In the genomic region with DNA sequence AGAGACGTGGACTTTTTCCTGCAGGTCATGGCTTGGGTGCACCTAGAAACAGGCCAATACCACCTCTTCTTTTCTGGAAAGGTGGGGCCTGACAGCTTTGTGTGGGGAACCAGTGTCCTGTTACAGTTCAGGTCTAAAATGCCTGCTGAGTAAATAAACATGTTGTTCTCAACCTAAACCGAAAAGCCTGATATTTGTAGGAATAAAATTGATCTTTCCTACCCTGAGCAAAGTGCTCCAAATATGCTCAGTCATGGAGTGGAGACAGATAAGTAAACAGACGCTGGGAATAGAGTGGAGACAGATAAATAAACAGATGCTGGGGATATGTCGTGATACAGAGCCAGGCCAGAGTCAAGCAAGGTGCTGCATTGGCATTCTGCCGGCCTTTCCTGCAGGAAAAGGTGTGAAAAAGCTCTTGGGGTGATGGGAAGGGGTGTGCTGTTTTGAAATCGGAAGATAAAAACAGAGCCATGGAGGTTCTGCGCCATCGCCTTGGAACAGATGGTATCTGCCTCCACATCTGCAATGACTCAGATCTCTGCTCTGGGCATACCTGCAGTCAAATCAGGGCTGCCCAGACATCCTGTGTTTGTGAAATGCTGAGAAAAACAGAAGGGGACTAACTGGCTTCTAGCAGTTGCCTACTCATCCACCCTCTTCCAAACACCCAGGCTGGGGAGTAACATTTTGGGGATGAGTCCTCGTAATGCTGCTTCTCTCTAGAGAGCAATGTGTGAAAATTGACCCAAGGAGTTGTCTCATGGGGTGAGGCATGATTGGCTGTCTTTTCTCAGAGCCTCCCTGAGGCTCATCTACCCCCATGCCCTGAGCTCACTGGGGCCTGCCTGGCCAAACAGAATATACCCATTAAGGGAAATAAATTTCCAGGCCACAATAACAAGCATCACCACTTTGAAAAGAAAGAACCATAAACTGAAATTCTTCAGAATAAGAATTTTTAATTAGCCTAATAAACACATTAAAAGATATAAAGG, we compare ENCODE assay signal across 9 cellular contexts. TPM values are rescaled to one million over a fixed set of nuclear protein-coding genes. Genes with fewer than 3 reads are reported as not detected.
DNase-seq lines count a peak whose midpoint lies in the region; ATAC-seq, FAIRE-seq and TF ChIP-seq lines count a peak whose summit lies in the region.
"Had no signal": no experiment of that assay in that cellular context is flagged by ENCODE, and none has a peak within 500 bp of the region (broad histone marks: within the 10 kb centered on the region; RNA-seq: fewer than 3 reads in every experiment).

No MANE protein-coding gene starts in this region.

- TF ChIP-seq RAD21 in HepG2 (CRISPR knock-in tag; IDR thresholded peaks at IDR 0.05): no peak

- H3K4me3 ChIP-seq in PC-3 (ENCODE audit: low read length) (peak overlapping the region; percentile 44; the same call in 1 of the 2 replicates), HepG2 (replicated peaks in 1 of 3; ENCODE audit: insufficient read depth in 1 of 3, low read depth in 2 of 3, low read length in 3 of 3) (peak overlapping the region in 2 of 3 experiments; percentile 45 to 47; a peak in 4 of 6 replicates)
- H3K4me3 ChIP-seq: skin epidermis had no signal

- BruUV-seq in PC-3 (replicated peaks; lab: Mats Ljungman, UMichigan) (no TSS peak), HepG2 (replicated peaks; lab: Mats Ljungman, UMichigan) (no TSS peak)

- TF ChIP-seq POLR2A in HepG2 (IDR thresholded peaks at IDR 0.05; ENCODE audit: insufficient read depth in 1 of 2, low read depth in 2 of 2, low read length in 2 of 2): no peak

- 11% methylated on average over 9 of the region's 9 CpGs for WGBS in HepG2 (ENCODE audit: low lambda C conversion rate)

- intact Hi-C loops in PC-3 (cut with micrococcal nuclease): no loop called here
- intact Hi-C loops in HepG2 (cut with micrococcal nuclease; ENCODE audit: unreplicated experiment): loop anchor here (5.0 kb wide), 1 partner anchor 401 kb away; the partner anchor contains the start of genes TTC19 and ZSWIM7

- no peaks in the 10 kb centered on the region for H3F3A ChIP-seq in PC-3 (ENCODE audit: low read length, unreplicated experiment)

- DNase-seq in H4 (ENCODE audit: low spot score): peak; percentile 59
- peak; percentile 75 for DNase-seq in PC-3
- DNase-seq in HepG2 (ENCODE audit: low spot score): peak; percentile 79
- no peak for DNase-seq in cerebellar nuclear complex (lab: John Stamatoyannopoulos, UW)
- no peak for DNase-seq in SKM-1 treated with dmso at 0.1 percent for 144 hours (lab: John Stamatoyannopoulos, UW; ENCODE audit: unreplicated experiment)

- in situ Hi-C loops in HepG2 (cut with HindIII; ENCODE audit: extremely low pct_ligation_motif_present, low pct_unique_long_range_greater_than_20kb): no loop called here

- no peak for TF ChIP-seq CTCF in PC-3 (conservative IDR thresholded peaks at IDR 0.05; ENCODE audit: low read depth, low read length)
- no peak for TF ChIP-seq CTCF in HepG2 (CRISPR knock-in tag; IDR thresholded peaks at IDR 0.05)

- peak overlapping the region; percentile 12; the same call in 1 of the 2 replicates for H3K27ac ChIP-seq in PC-3 (ENCODE audit: low read length)
- peak overlapping the region; percentile 76 for H3K27ac ChIP-seq in HepG2 (ENCODE audit: extremely low read length, insufficient read depth, low read length)

- no peaks in the 10 kb centered on the region for H4K20me1 ChIP-seq in PC-3 (ENCODE audit: low read length)
- no peaks in the 10 kb centered on the region for H4K20me1 ChIP-seq in HepG2 (ENCODE audit: insufficient read depth, low read length)

- H3K36me3 ChIP-seq in PC-3 (ENCODE audit: low read depth, low read length) (no peaks in the 10 kb centered on the region), HepG2 (replicated peaks in 1 of 2; ENCODE audit: control insufficient read depth in 1 of 2, insufficient read depth in 2 of 2, low read length in 2 of 2) (no peaks in the 10 kb centered on the region)

- no peaks in the 10 kb centered on the region for H3K79me2 ChIP-seq in PC-3 (ENCODE audit: low read length)
- H3K79me2 ChIP-seq in HepG2 (ENCODE audit: insufficient read depth, low read length): no peaks in the 10 kb centered on the region

- no peak for TF ChIP-seq EP300 in HepG2 (IDR thresholded peaks at IDR 0.05; ENCODE audit: low read depth in 2 of 2, low read length in 2 of 2)
- no peak for TF ChIP-seq EP300 in HepG2 (CRISPR knock-in tag; IDR thresholded peaks at IDR 0.05; ENCODE audit: borderline replicate concordance)

- H3K4me2 ChIP-seq in PC-3 (ENCODE audit: low read length) (peak overlapping the region; percentile 80), HepG2 (ENCODE audit: low read depth, low read length) (peak overlapping the region; percentile 73)

- H3K9me3 ChIP-seq in PC-3 (ENCODE audit: low read length) (no peaks in the 10 kb centered on the region), HepG2 (ENCODE audit: low read length) (no peaks in the 10 kb centered on the region)

- H3K9ac ChIP-seq in PC-3 (ENCODE audit: low read length) (no peak overlapping the region), HepG2 (ENCODE audit: insufficient read depth, low read depth, low read length) (peak overlapping the region; percentile 21; the same call in 1 of the 2 replicates)

- peak; percentile 55 for FAIRE-seq in HepG2 (lab: Jason Lieb, UNC)

- H2AFZ ChIP-seq in PC-3 (ENCODE audit: low read length): peak overlapping the region; percentile 84
- H2AFZ ChIP-seq in HepG2 (ENCODE audit: low read length): no peak overlapping the region

- H3K27me3 ChIP-seq in PC-3 (ENCODE audit: low read length): no peaks in the 10 kb centered on the region
- no peaks in the 10 kb centered on the region for H3K27me3 ChIP-seq in HepG2 (ENCODE audit: control insufficient read depth in 1 of 2, insufficient read depth in 2 of 2, low read length in 2 of 2)

- POLR2A ChIA-PET in PC-3 (lab: Charles Lee; ENCODE audit: unreplicated experiment): no interaction called here
- POLR2A ChIA-PET in HepG2 (lab: Yijun Ruan, JAX): interaction anchor here (1.5 to 1.8 kb wide), 2 partner anchors 10 to 40 kb away, joined by 4 to 7 read pairs; no protein-coding TSS in a partner anchor

- peak; percentile 52 for ATAC-seq in GM18520 (IDR thresholded peaks at IDR 0.05; ENCODE audit: unreplicated experiment)
- peak; percentile 86 for ATAC-seq in PC-3
- ATAC-seq in HepG2: peak; percentile 86
- no peak for ATAC-seq in GM21528 (IDR thresholded peaks at IDR 0.05; ENCODE audit: low FRiP score, unreplicated experiment)
- no peak for ATAC-seq in GM21526 (IDR thresholded peaks at IDR 0.05; ENCODE audit: low FRiP score, unreplicated experiment)

- H3K4me1 ChIP-seq in PC-3 (ENCODE audit: insufficient read depth, low read length) (peaks cover 12% of the 10 kb centered on the region), HepG2 (ENCODE audit: insufficient read depth, low read length) (peaks cover 58% of the 10 kb centered on the region)

- CTCF ChIA-PET in PC-3 (lab: Charles Lee): no interaction called here
- CTCF ChIA-PET in HepG2 (lab: Yijun Ruan, JAX; ENCODE audit: low intra/inter-chr PET ratio, low total read pairs): no interaction called here

- H3K9me2 ChIP-seq in PC-3 (replicated peaks; ENCODE audit: low read length): no peaks in the 10 kb centered on the region

RNA-seq across cellular contexts. Expression of gene TRPV2, which starts 16.8 kb away (rescaled TPM):
- total RNA-seq in H4 (2014; rRNA removed; shearing (Covaris generic)): 4.8 and 5.5 TPM in 2 replicates
- 0.69 and 1.9 TPM in 2 replicates for total RNA-seq in PC-3 (2014; rRNA removed)
- total RNA-seq in HepG2 (2016; rRNA removed; fragmentation: Illumina TruSeq; extraction: Trizol): 7.3 and 13.6 TPM in 2 replicates
- total RNA-seq in HepG2 (2016; cell fraction: cytosol; rRNA removed; fragmentation: Illumina TruSeq; extraction: Trizol; ENCODE audit: low read depth): 3.5 and 3.8 TPM in 2 replicates
- 6.3 and 14.4 TPM in 2 replicates for total RNA-seq in HepG2 (2016; cell fraction: insoluble cytoplasmic fraction; rRNA removed; fragmentation: Illumina TruSeq; extraction: Trizol)
- 3.2 and 4.6 TPM in 2 replicates for total RNA-seq in HepG2 (2016; cell fraction: membrane; rRNA removed; fragmentation: Illumina TruSeq; extraction: Trizol)
- 9.6 and 14.3 TPM in 2 replicates for total RNA-seq in HepG2 (2016; cell fraction: nucleus; rRNA removed; fragmentation: Illumina TruSeq; extraction: Trizol)
- 21.3 and 37.6 TPM in 2 replicates for polyA plus RNA-seq in HepG2 (2011; rRNA removed)
- 20.1 and 21.2 TPM in 2 replicates for polyA plus RNA-seq in HepG2 (2011; cell fraction: cytosol; rRNA removed)
- polyA plus RNA-seq in HepG2 (2011; cell fraction: nucleus; rRNA removed): 40.8 and 61.1 TPM in 2 replicates
- 26.6 and 37.4 TPM in 2 replicates for polyA plus RNA-seq in HepG2 (2012)
- 2.0 and 2.3 TPM in 2 replicates for polyA plus RNA-seq in HepG2 (2016; cell fraction: cytosol; fragmentation: Illumina TruSeq; extraction: Trizol; ENCODE audit: low read depth)
- 3.6 and 5.9 TPM in 2 replicates for polyA plus RNA-seq in HepG2 (2016; cell fraction: insoluble cytoplasmic fraction; fragmentation: Illumina TruSeq; extraction: Trizol; ENCODE audit: low read depth)
- polyA plus RNA-seq in HepG2 (2016; cell fraction: membrane; fragmentation: Illumina TruSeq; extraction: Trizol; ENCODE audit: low read depth): 2.2 and 2.8 TPM in 2 replicates
- polyA plus RNA-seq in HepG2 (2016; cell fraction: nucleus; fragmentation: Illumina TruSeq; extraction: Trizol; ENCODE audit: insufficient read depth, low read depth): 14.9 and 19.2 TPM in 2 replicates
- 1.4 and 45.5 TPM in 2 replicates for polyA minus RNA-seq in HepG2 (2011; rRNA and poly(A)+ RNA removed; ENCODE audit: low replicate concordance)
- polyA minus RNA-seq in HepG2 (2011; cell fraction: cytosol; rRNA and poly(A)+ RNA removed): 24.7 and 31.6 TPM in 2 replicates
- 11.8 and 18.9 TPM in 2 replicates for polyA minus RNA-seq in HepG2 (2011; cell fraction: nucleus; rRNA and poly(A)+ RNA removed)

RNA-seq across cellular contexts. Expression of gene UBB, which starts 17.7 kb away (rescaled TPM):
- total RNA-seq in H4 (2014; rRNA removed; shearing (Covaris generic)): 1,938 and 1,951 TPM in 2 replicates
- total RNA-seq in PC-3 (2014; rRNA removed): 2,112 and 2,970 TPM in 2 replicates
- 2,066 and 2,598 TPM in 2 replicates for total RNA-seq in HepG2 (2016; rRNA removed; fragmentation: Illumina TruSeq; extraction: Trizol)
- 1,884 and 2,042 TPM in 2 replicates for total RNA-seq in HepG2 (2016; cell fraction: cytosol; rRNA removed; fragmentation: Illumina TruSeq; extraction: Trizol; ENCODE audit: low read depth)
- 2,199 and 2,677 TPM in 2 replicates for total RNA-seq in HepG2 (2016; cell fraction: insoluble cytoplasmic fraction; rRNA removed; fragmentation: Illumina TruSeq; extraction: Trizol)
- total RNA-seq in HepG2 (2016; cell fraction: membrane; rRNA removed; fragmentation: Illumina TruSeq; extraction: Trizol): 1,573 and 1,587 TPM in 2 replicates
- total RNA-seq in HepG2 (2016; cell fraction: nucleus; rRNA removed; fragmentation: Illumina TruSeq; extraction: Trizol): 582 and 612 TPM in 2 replicates
- polyA plus RNA-seq in HepG2 (2011; rRNA removed): 1,130 and 1,263 TPM in 2 replicates
- polyA plus RNA-seq in HepG2 (2011; cell fraction: cytosol; rRNA removed): 1,588 and 1,623 TPM in 2 replicates
- polyA plus RNA-seq in HepG2 (2011; cell fraction: nucleus; rRNA removed): 397 and 543 TPM in 2 replicates
- 1,977 and 2,062 TPM in 2 replicates for polyA plus RNA-seq in HepG2 (2012)
- 1,937 and 2,024 TPM in 2 replicates for polyA plus RNA-seq in HepG2 (2016; cell fraction: cytosol; fragmentation: Illumina TruSeq; extraction: Trizol; ENCODE audit: low read depth)
- 1,705 and 1,710 TPM in 2 replicates for polyA plus RNA-seq in HepG2 (2016; cell fraction: insoluble cytoplasmic fraction; fragmentation: Illumina TruSeq; extraction: Trizol; ENCODE audit: low read depth)
- 1,088 and 1,107 TPM in 2 replicates for polyA plus RNA-seq in HepG2 (2016; cell fraction: membrane; fragmentation: Illumina TruSeq; extraction: Trizol; ENCODE audit: low read depth)
- polyA plus RNA-seq in HepG2 (2016; cell fraction: nucleus; fragmentation: Illumina TruSeq; extraction: Trizol; ENCODE audit: insufficient read depth, low read depth): 679 and 692 TPM in 2 replicates
- 1,440 and 2,606 TPM in 2 replicates for polyA minus RNA-seq in HepG2 (2011; rRNA and poly(A)+ RNA removed; ENCODE audit: low replicate concordance)
- 681 and 793 TPM in 2 replicates for polyA minus RNA-seq in HepG2 (2011; cell fraction: cytosol; rRNA and poly(A)+ RNA removed)
- 194 and 303 TPM in 2 replicates for polyA minus RNA-seq in HepG2 (2011; cell fraction: nucleus; rRNA and poly(A)+ RNA removed)

RNA-seq across cellular contexts. Expression of gene CENPV, which starts 45.3 kb away (rescaled TPM):
- total RNA-seq in H4 (2014; rRNA removed; shearing (Covaris generic)): 33.5 and 42.3 TPM in 2 replicates
- not detected in 2 replicates for total RNA-seq in PC-3 (2014; rRNA removed)
- total RNA-seq in HepG2 (2016; rRNA removed; fragmentation: Illumina TruSeq; extraction: Trizol): 216 and 292 TPM in 2 replicates
- 661 and 704 TPM in 2 replicates for total RNA-seq in HepG2 (2016; cell fraction: cytosol; rRNA removed; fragmentation: Illumina TruSeq; extraction: Trizol; ENCODE audit: low read depth)
- 238 and 290 TPM in 2 replicates for total RNA-seq in HepG2 (2016; cell fraction: insoluble cytoplasmic fraction; rRNA removed; fragmentation: Illumina TruSeq; extraction: Trizol)
- total RNA-seq in HepG2 (2016; cell fraction: membrane; rRNA removed; fragmentation: Illumina TruSeq; extraction: Trizol): 633 and 641 TPM in 2 replicates
- 133 and 151 TPM in 2 replicates for total RNA-seq in HepG2 (2016; cell fraction: nucleus; rRNA removed; fragmentation: Illumina TruSeq; extraction: Trizol)
- 159 and 193 TPM in 2 replicates for polyA plus RNA-seq in HepG2 (2011; rRNA removed)
- 149 and 152 TPM in 2 replicates for polyA plus RNA-seq in HepG2 (2011; cell fraction: cytosol; rRNA removed)
- 166 and 206 TPM in 2 replicates for polyA plus RNA-seq in HepG2 (2011; cell fraction: nucleus; rRNA removed)
- polyA plus RNA-seq in HepG2 (2012): 145 and 146 TPM in 2 replicates
- 677 and 732 TPM in 2 replicates for polyA plus RNA-seq in HepG2 (2016; cell fraction: cytosol; fragmentation: Illumina TruSeq; extraction: Trizol; ENCODE audit: low read depth)
- 223 and 226 TPM in 2 replicates for polyA plus RNA-seq in HepG2 (2016; cell fraction: insoluble cytoplasmic fraction; fragmentation: Illumina TruSeq; extraction: Trizol; ENCODE audit: low read depth)
- 572 and 580 TPM in 2 replicates for polyA plus RNA-seq in HepG2 (2016; cell fraction: membrane; fragmentation: Illumina TruSeq; extraction: Trizol; ENCODE audit: low read depth)
- polyA plus RNA-seq in HepG2 (2016; cell fraction: nucleus; fragmentation: Illumina TruSeq; extraction: Trizol; ENCODE audit: insufficient read depth, low read depth): 273 and 282 TPM in 2 replicates
- polyA minus RNA-seq in HepG2 (2011; rRNA and poly(A)+ RNA removed; ENCODE audit: low replicate concordance): 85.8 and 95.1 TPM in 2 replicates
- 30.3 and 32.7 TPM in 2 replicates for polyA minus RNA-seq in HepG2 (2011; cell fraction: cytosol; rRNA and poly(A)+ RNA removed)
- 68.9 and 72.5 TPM in 2 replicates for polyA minus RNA-seq in HepG2 (2011; cell fraction: nucleus; rRNA and poly(A)+ RNA removed)

Comparison
In these comparisons a context has a peak if more than half of its experiments do, and no peak if none do; other contexts are left out.
1. ATAC-seq: peak in GM18520 (single experiment), PC-3 (single experiment) and HepG2 (single experiment); none in GM21528 (single experiment) and GM21526 (single experiment).
2. DNase-seq: peak in H4 (single experiment), PC-3 (single experiment) and HepG2 (single experiment); none in cerebellar nuclear complex (0 of 2) and SKM-1 treated with dmso at 0.1 percent for 144 hours (single experiment).
3. RNA of gene CENPV, which starts 45.3 kb away (total RNA-seq): 133 to 704 TPM in HepG2 and 33.5 to 42.3 TPM in H4; not detected in PC-3; every median in the first group is over 10 times any median in the second.